1 cellular context compared by ENCODE assay signal in the genomic region with DNA sequence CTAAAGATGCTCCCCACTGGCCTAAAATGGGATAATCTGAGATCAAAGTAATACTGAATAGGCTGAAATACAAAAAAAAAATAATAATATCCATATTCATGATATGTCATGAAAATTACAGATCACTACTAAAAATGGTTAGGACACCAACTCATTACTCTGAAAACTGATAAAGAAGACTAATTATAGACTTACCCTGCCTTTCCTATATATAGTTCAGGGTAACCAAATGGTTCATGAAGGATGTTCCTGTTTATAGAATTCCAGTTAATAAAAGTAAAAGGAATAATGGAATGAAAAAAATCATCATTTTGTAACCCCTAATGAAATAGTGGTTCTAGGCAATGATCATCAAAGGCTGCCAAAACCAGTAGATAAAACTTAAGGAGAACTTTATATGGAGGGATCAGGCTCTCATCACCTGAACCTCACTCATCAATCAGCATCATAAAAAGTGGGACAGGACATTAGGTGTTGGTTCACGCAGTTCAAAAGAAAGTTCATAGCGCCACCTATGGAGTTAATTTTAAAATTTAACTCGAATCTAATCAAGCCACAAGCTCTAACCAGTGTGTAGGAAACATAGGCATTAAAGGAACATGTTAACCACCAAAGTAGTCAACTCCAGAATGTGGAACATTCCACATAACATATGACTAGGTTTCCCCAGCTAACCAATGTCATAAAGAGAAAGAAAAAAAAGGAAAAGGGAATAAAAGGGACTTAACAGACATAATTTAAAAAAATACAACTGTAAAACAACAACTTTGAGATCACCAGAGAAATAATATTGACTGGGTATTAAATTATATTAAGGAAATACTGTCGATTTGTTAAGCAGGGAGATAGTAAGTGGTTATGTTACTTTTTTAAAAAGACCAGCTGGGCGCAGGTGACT.
TF ChIP-seq lines count a peak whose summit lies in the region.

No MANE protein-coding gene starts in this region.

TF ChIP-seq in HEK293, 187 proteins besides CTCF, POLR2A, EP300 and RAD21 (continued from another document):
- TF ChIP-seq, protein P1, sequence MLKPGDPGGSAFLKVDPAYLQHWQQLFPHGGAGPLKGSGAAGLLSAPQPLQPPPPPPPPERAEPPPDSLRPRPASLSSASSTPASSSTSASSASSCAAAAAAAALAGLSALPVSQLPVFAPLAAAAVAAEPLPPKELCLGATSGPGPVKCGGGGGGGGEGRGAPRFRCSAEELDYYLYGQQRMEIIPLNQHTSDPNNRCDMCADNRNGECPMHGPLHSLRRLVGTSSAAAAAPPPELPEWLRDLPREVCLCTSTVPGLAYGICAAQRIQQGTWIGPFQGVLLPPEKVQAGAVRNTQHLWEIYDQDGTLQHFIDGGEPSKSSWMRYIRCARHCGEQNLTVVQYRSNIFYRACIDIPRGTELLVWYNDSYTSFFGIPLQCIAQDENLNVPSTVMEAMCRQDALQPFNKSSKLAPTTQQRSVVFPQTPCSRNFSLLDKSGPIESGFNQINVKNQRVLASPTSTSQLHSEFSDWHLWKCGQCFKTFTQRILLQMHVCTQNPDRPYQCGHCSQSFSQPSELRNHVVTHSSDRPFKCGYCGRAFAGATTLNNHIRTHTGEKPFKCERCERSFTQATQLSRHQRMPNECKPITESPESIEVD (tag by site-specific recombination; IDR thresholded peaks at IDR 0.05): peak; percentile 43; the same call in 1 of the 2 replicates
